In the genomic region with DNA sequence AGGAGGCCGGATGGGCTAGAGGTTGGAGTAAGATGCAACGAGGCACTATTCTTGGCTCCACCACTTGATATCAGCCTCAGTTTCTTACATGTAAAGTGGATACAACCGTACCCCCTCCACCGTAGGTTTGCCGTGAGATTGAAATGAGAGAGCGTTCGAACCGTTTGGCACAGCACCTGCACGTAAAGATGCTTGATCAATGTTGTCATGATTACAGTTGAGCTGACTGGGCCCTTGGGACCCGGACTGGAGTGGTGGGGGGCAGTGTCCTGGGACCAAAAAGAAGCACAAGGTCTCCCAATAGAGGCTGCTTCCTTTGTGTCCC, we compare ENCODE assay signal across 25 cellular contexts. TPM values are rescaled to one million over a fixed set of nuclear protein-coding genes. Genes with fewer than 3 reads are reported as not detected.
"Had no signal": no experiment of that assay in that cellular context is flagged by ENCODE, and none has a peak within 500 bp of the region (broad histone marks: within the 10 kb centered on the region; RNA-seq: fewer than 3 reads in every experiment).

No MANE protein-coding gene starts in this region.

- H3K4me3 ChIP-seq: dorsolateral prefrontal cortex, ovary, skin epidermis, testis, tibial nerve had no signal

- H3K27me3 ChIP-seq: dorsolateral prefrontal cortex, ovary, testis, tibial nerve had no signal

- H3K27ac Mint-ChIP-seq: mesothelial cell of epicardium; nephron progenitor cell; stimulated activated naive B cell treated with anti-CD40 and anti-IgM and Interleukin-4, amounts not matched to agents 10 μg/mL and 1 μg/mL and 100 μg/mL, for 72 hours had no signal

- H3K36me3 ChIP-seq: ovary, tibial nerve had no signal

- DNase-seq: cortex of kidney; effector CD8-positive, alpha-beta T cell; foreskin melanocyte; head of caudate nucleus; hippocampal formation; left colon; left ventricle myocardium superior; nephron progenitor cell; ovary; stimulated activated CD4-positive, alpha-beta T cell treated with anti-CD3 and anti-CD28 coated beads, Interleukin-2, amount 100 ng/mL, for 24 hours; stimulated activated CD4-positive, alpha-beta T cell treated with anti-CD3 and anti-CD28 coated beads, Interleukin-4, amount 100 ng/mL, for 4 hours; stimulated activated naive B cell treated with anti-CD40 and anti-IgM and Interleukin-4, amounts not matched to agents 10 μg/mL and 1 μg/mL and 100 μg/mL, for 72 hours; stimulated activated naive CD8-positive, alpha-beta T cell treated with anti-CD3 and anti-CD28 coated beads, Interleukin-15, amount 100 ng/mL, for 72 hours; testis had no signal

- H3K9me3 ChIP-seq: ovary, testis, tibial nerve had no signal

- H3K27ac ChIP-seq: dorsolateral prefrontal cortex, ovary, skin epidermis, testis, tibial nerve had no signal

- H3K9me3 Mint-ChIP-seq: central memory CD8-positive, alpha-beta T cell; mesothelial cell of epicardium; nephron progenitor cell; stimulated activated naive B cell treated with anti-CD40 and anti-IgM and Interleukin-4, amounts not matched to agents 10 μg/mL and 1 μg/mL and 100 μg/mL, for 72 hours; stimulated activated naive CD8-positive, alpha-beta T cell treated with anti-CD3 and anti-CD28 coated beads, Interleukin-15, amount 100 ng/mL, for 72 hours had no signal

- H3K4me3 Mint-ChIP-seq: mesothelial cell of epicardium; nephron progenitor cell; stimulated activated naive B cell treated with anti-CD40 and anti-IgM and Interleukin-4, amounts not matched to agents 10 μg/mL and 1 μg/mL and 100 μg/mL, for 72 hours; stimulated activated naive CD8-positive, alpha-beta T cell treated with anti-CD3 and anti-CD28 coated beads, Interleukin-15, amount 100 ng/mL, for 72 hours had no signal

- H3K27me3 Mint-ChIP-seq: central memory CD8-positive, alpha-beta T cell had no signal

- H3K36me3 Mint-ChIP-seq: mesothelial cell of epicardium; stimulated activated naive B cell treated with anti-CD40 and anti-IgM and Interleukin-4, amounts not matched to agents 10 μg/mL and 1 μg/mL and 100 μg/mL, for 72 hours had no signal

RNA-seq across cellular contexts. Expression of gene APOC3, which starts 3.7 kb away (rescaled TPM):
- total RNA-seq: dorsolateral prefrontal cortex, kidney epithelial cell, left colon, left ventricle myocardium superior, mesothelial cell of epicardium, subcutaneous adipose tissue, tibial nerve had no signal
- polyA plus RNA-seq: esophagus, ovary, right cardiac atrium had no signal

RNA-seq across cellular contexts. Expression of gene APOA1, which starts 4.0 kb away (rescaled TPM):
- total RNA-seq: kidney epithelial cell, left colon, subcutaneous adipose tissue, ureter had no signal

RNA-seq across cellular contexts. Expression of gene APOA4, which starts 10.3 kb away (rescaled TPM):
- total RNA-seq: dorsolateral prefrontal cortex, kidney epithelial cell, left colon, left ventricle myocardium superior, mesothelial cell of epicardium, progenitor cell of endocrine pancreas, right cardiac atrium, subcutaneous adipose tissue, testis, tibial nerve, ureter had no signal

RNA-seq across cellular contexts. Expression of gene APOA5, which starts 41.8 kb away (rescaled TPM):
- total RNA-seq: kidney epithelial cell, left colon, left ventricle myocardium superior, mesothelial cell of epicardium, progenitor cell of endocrine pancreas, right cardiac atrium, subcutaneous adipose tissue, tibial nerve, ureter had no signal
- polyA plus RNA-seq: esophagus, ovary, right cardiac atrium had no signal
